Comparison of ENCODE assay signal across 20 cellular contexts in genomic region chr19:37970699-37971098, GRCh38.
DNase-seq lines count a peak whose midpoint lies in the region; ATAC-seq, FAIRE-seq and TF ChIP-seq lines count a peak whose summit lies in the region.
"Had no signal": no experiment of that assay in that cellular context is flagged by ENCODE, and none has a peak within 500 bp of the region (broad histone marks: within the 10 kb centered on the region; RNA-seq: fewer than 3 reads in every experiment).

No MANE protein-coding gene starts in this region.

- H3K79me2 ChIP-seq in HepG2 (ENCODE audit: insufficient read depth, low read length) (peaks cover 4% of the 10 kb centered on the region), SU-DHL-6 (ENCODE audit: insufficient read depth, low read length) (peaks cover 100% of the 10 kb centered on the region)

- DNase-seq in HepG2 (ENCODE audit: low spot score) (no peak), right lobe of liver (no peak), sciatic nerve (ENCODE audit: low spot score) (peak; percentile 19), GM12892 (ENCODE audit: insufficient read length) (no peak)
- DNase-seq in activated naive CD4-positive, alpha-beta T cell treated with anti-CD3 and anti-CD28 coated beads, Interleukin-2, amount 50 U/mL, for 72 hours (ENCODE audit: low spot score in 2 of 2) = no peak
- DNase-seq in activated CD8-positive, alpha-beta memory T cell treated with anti-CD3 and anti-CD28 coated beads, Interleukin-2, amount 10 ng/mL, durations not matched to agents 7 days and 5 days = no peak
- DNase-seq: 8988T; BE2C; C1 segment of cervical spinal cord; Caco-2; CD4-positive, alpha-beta T cell; GM23248 had no signal

- in situ Hi-C loops in HepG2 (cut with HindIII; ENCODE audit: extremely low pct_ligation_motif_present, low pct_unique_long_range_greater_than_20kb) = no loop called here

- no TSS peak for BruUV-seq in HepG2 (replicated peaks; lab: Mats Ljungman, UMichigan)

- peaks cover 33% of the 10 kb centered on the region for H3F3A ChIP-seq in SU-DHL-6 (ENCODE audit: insufficient read depth)

- H3K4me1 ChIP-seq in HepG2 (ENCODE audit: insufficient read depth, low read length) (peaks cover 15% of the 10 kb centered on the region), right lobe of liver (no peaks in the 10 kb centered on the region)
- H3K4me1 ChIP-seq: HAP-1 had no signal

- H2AFZ ChIP-seq in HepG2 (ENCODE audit: low read length) (no peak overlapping the region), SU-DHL-6 (ENCODE audit: low read depth, low read length, severe bottlenecking) (no peak overlapping the region)
- H2AFZ ChIP-seq: GM23248 had no signal

- H3K36me3 ChIP-seq in HepG2 (replicated peaks in 1 of 2; ENCODE audit: control insufficient read depth in 1 of 2, insufficient read depth in 2 of 2, low read length in 2 of 2) = no peaks in the 10 kb centered on the region
- no peaks in the 10 kb centered on the region for H3K36me3 ChIP-seq in right lobe of liver
- peaks cover 7% of the 10 kb centered on the region; the same call in 1 of the 2 replicates for H3K36me3 ChIP-seq in SU-DHL-6 (ENCODE audit: low read length)
- H3K36me3 ChIP-seq: BE2C, HAP-1 had no signal

- TF ChIP-seq EP300 in HepG2 (IDR thresholded peaks at IDR 0.05; ENCODE audit: low read depth in 2 of 2, low read length in 2 of 2) (no peak), HepG2 (CRISPR knock-in tag; IDR thresholded peaks at IDR 0.05; ENCODE audit: borderline replicate concordance) (no peak)

- H3K27ac ChIP-seq in HepG2 (ENCODE audit: extremely low read length, insufficient read depth, low read length) (no peak overlapping the region), right lobe of liver (no peak overlapping the region), SU-DHL-6 (ENCODE audit: low read depth, low read length) (peak overlapping the region; percentile 95)
- H3K27ac ChIP-seq: GM23248, HL-60 had no signal

- FAIRE-seq in HepG2 (lab: Jason Lieb, UNC) (no peak), GM12892 (lab: Jason Lieb, UNC) (no peak)
- FAIRE-seq: D721Med, G401.6, GM12891, GM18507 had no signal

- intact Hi-C loops in HepG2 (cut with micrococcal nuclease; ENCODE audit: unreplicated experiment) = no loop called here
- intact Hi-C loops in right lobe of liver (cut with DNase I) = no loop called here
- intact Hi-C loops in sciatic nerve (cut with DNase I) = no loop called here

- peaks cover 9 to 24% of the 10 kb centered on the region in 2 donors for H3K9me3 Mint-ChIP-seq in activated naive CD4-positive, alpha-beta T cell treated with anti-CD3 and anti-CD28 coated beads, Interleukin-2, amount 50 U/mL, for 72 hours
- H3K9me3 Mint-ChIP-seq in activated CD8-positive, alpha-beta memory T cell treated with anti-CD3 and anti-CD28 coated beads, Interleukin-2, amount 10 ng/mL, durations not matched to agents 7 days and 5 days (ENCODE audit: low read depth) = peaks cover 21% of the 10 kb centered on the region

- H3K9ac ChIP-seq in HepG2 (ENCODE audit: insufficient read depth, low read depth, low read length) = no peak overlapping the region
- H3K9ac ChIP-seq in SU-DHL-6 (ENCODE audit: low read length) = no peak overlapping the region
- H3K9ac ChIP-seq: GM23248 had no signal

- H3K4me3 ChIP-seq in HepG2 (replicated peaks in 1 of 3; ENCODE audit: insufficient read depth in 1 of 3, low read depth in 2 of 3, low read length in 3 of 3) (no peak overlapping the region), right lobe of liver (no peak overlapping the region), SU-DHL-6 (ENCODE audit: insufficient read depth, low read length, poor library complexity, severe bottlenecking) (no peak overlapping the region)
- H3K4me3 ChIP-seq: GM23248, HAP-1 had no signal

- H3K4me3 Mint-ChIP-seq in activated CD8-positive, alpha-beta memory T cell treated with anti-CD3 and anti-CD28 coated beads, Interleukin-2, amount 10 ng/mL, durations not matched to agents 7 days and 5 days = no peak overlapping the region
- H3K4me3 Mint-ChIP-seq: CD4-positive, alpha-beta T cell; IgD-negative memory B cell had no signal

- CTCF ChIA-PET in HepG2 (lab: Yijun Ruan, JAX; ENCODE audit: low intra/inter-chr PET ratio, low total read pairs) = no interaction called here
- CTCF ChIA-PET in activated CD8-positive, alpha-beta memory T cell treated with anti-CD3 and anti-CD28 coated beads, Interleukin-2, amount 10 ng/mL, durations not matched to agents 7 days and 5 days (lab: Charles Lee) = no interaction called here

- H4K20me1 ChIP-seq in HepG2 (ENCODE audit: insufficient read depth, low read length) (no peaks in the 10 kb centered on the region), SU-DHL-6 (ENCODE audit: low read depth, low read length) (no peaks in the 10 kb centered on the region)

- ATAC-seq in HepG2 (no peak), right lobe of liver (no peak), sciatic nerve (no peak)
- ATAC-seq in activated naive CD4-positive, alpha-beta T cell treated with anti-CD3 and anti-CD28 coated beads, Interleukin-2, amount 50 U/mL, for 72 hours = no peak
- ATAC-seq in activated CD8-positive, alpha-beta memory T cell treated with anti-CD3 and anti-CD28 coated beads, Interleukin-2, amount 10 ng/mL, durations not matched to agents 7 days and 5 days = no peak

- H3K9me3 ChIP-seq in HepG2 (ENCODE audit: low read length) = no peaks in the 10 kb centered on the region
- peaks cover 0 to 3% (median 0%) of the 10 kb centered on the region in 4 donors for H3K9me3 ChIP-seq in right lobe of liver
- peaks cover 8% of the 10 kb centered on the region; the same call in 1 of the 2 replicates for H3K9me3 ChIP-seq in SU-DHL-6 (ENCODE audit: insufficient read depth, low read length)
- H3K9me3 ChIP-seq: BE2C, HAP-1 had no signal

- no peak for TF ChIP-seq RAD21 in HepG2 (CRISPR knock-in tag; IDR thresholded peaks at IDR 0.05)

- H3K27me3 ChIP-seq in HepG2 (ENCODE audit: control insufficient read depth in 1 of 2, insufficient read depth in 2 of 2, low read length in 2 of 2) = no peaks in the 10 kb centered on the region
- no peaks in the 10 kb centered on the region for H3K27me3 ChIP-seq in right lobe of liver
- no peaks in the 10 kb centered on the region for H3K27me3 ChIP-seq in SU-DHL-6 (ENCODE audit: low read length)
- H3K27me3 ChIP-seq: BE2C had no signal

- H3K4me2 ChIP-seq in HepG2 (ENCODE audit: low read depth, low read length) (no peak overlapping the region), SU-DHL-6 (ENCODE audit: low read depth, low read length, poor library complexity, severe bottlenecking) (no peak overlapping the region)

- H3K4me1 Mint-ChIP-seq in activated CD8-positive, alpha-beta memory T cell treated with anti-CD3 and anti-CD28 coated beads, Interleukin-2, amount 10 ng/mL, durations not matched to agents 7 days and 5 days = no peaks in the 10 kb centered on the region

- TF ChIP-seq POLR2A in HepG2 (IDR thresholded peaks at IDR 0.05; ENCODE audit: insufficient read depth in 1 of 2, low read depth in 2 of 2, low read length in 2 of 2) (no peak), right lobe of liver (IDR thresholded peaks at IDR 0.05) (no peak), GM12892 (IDR thresholded peaks at IDR 0.05; ENCODE audit: low read depth, low read length) (no peak)

- H3K9me2 ChIP-seq in SU-DHL-6 (replicated peaks; ENCODE audit: insufficient read depth, low read length) = no peaks in the 10 kb centered on the region

- peaks cover 20 to 38% of the 10 kb centered on the region in 2 donors for H3K36me3 Mint-ChIP-seq in activated naive CD4-positive, alpha-beta T cell treated with anti-CD3 and anti-CD28 coated beads, Interleukin-2, amount 50 U/mL, for 72 hours
- peaks cover 6% of the 10 kb centered on the region for H3K36me3 Mint-ChIP-seq in activated CD8-positive, alpha-beta memory T cell treated with anti-CD3 and anti-CD28 coated beads, Interleukin-2, amount 10 ng/mL, durations not matched to agents 7 days and 5 days

- 100% methylated on average over 4 of the region's 4 CpGs for WGBS in HepG2 (ENCODE audit: low lambda C conversion rate)
- 93% methylated on average over 2 of the region's 4 CpGs for WGBS in right lobe of liver (ENCODE audit: insufficient coverage, low coverage, low lambda C conversion rate, missing lambda C conversion rate)

- H3K27me3 Mint-ChIP-seq in activated CD8-positive, alpha-beta memory T cell treated with anti-CD3 and anti-CD28 coated beads, Interleukin-2, amount 10 ng/mL, durations not matched to agents 7 days and 5 days = no peaks in the 10 kb centered on the region
- H3K27me3 Mint-ChIP-seq: CD4-positive, alpha-beta T cell; IgD-negative memory B cell had no signal

- no peak overlapping the region for H3K27ac Mint-ChIP-seq in activated naive CD4-positive, alpha-beta T cell treated with anti-CD3 and anti-CD28 coated beads, Interleukin-2, amount 50 U/mL, for 72 hours
- no peak overlapping the region for H3K27ac Mint-ChIP-seq in activated CD8-positive, alpha-beta memory T cell treated with anti-CD3 and anti-CD28 coated beads, Interleukin-2, amount 10 ng/mL, durations not matched to agents 7 days and 5 days
- H3K27ac Mint-ChIP-seq: CD4-positive, alpha-beta T cell had no signal

- TF ChIP-seq CTCF in HepG2 (CRISPR knock-in tag; IDR thresholded peaks at IDR 0.05) (no peak), right lobe of liver (IDR thresholded peaks at IDR 0.05) (no peak), SU-DHL-6 (IDR thresholded peaks at IDR 0.05; ENCODE audit: insufficient read depth, low read length, poor library complexity, severe bottlenecking) (no peak)

- POLR2A ChIA-PET in HepG2 (lab: Yijun Ruan, JAX) = no interaction called here

TF ChIP-seq in HepG2, 621 proteins besides CTCF, POLR2A, EP300 and RAD21 (continues in another document):
- no peak for TF ChIP-seq TAF1 (CRISPR knock-in tag; IDR thresholded peaks at IDR 0.05)
- no peak for TF ChIP-seq GTF2F1 (IDR thresholded peaks at IDR 0.05; ENCODE audit: low read length)
- TF ChIP-seq ZNF383 (CRISPR knock-in tag; IDR thresholded peaks at IDR 0.05; ENCODE audit: borderline replicate concordance) = peak; percentile 63; the same call in 1 of the 2 replicates
